22 cellular contexts compared by ENCODE assay signal in the genomic region with DNA sequence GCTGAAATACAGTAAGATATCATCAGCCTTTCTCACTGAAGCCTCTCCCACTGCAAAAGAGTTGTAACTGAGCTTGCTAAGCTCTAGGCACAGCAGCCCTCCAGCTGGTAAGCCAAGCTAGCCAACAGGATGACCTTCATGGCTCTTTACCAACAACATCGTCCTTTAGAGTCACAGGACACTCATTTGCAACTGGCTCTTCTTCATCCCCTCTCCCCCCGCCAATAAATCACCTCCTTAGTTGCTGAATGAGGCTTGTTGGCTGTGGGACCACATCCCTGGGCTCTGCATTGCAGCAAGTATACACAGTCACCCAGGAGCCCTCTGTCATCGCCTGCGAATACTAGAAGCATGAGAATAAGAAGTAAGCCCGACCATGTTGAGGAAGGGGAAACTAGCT.
"Had no signal": no experiment of that assay in that cellular context is flagged by ENCODE, and none has a peak within 500 bp of the region (broad histone marks: within the 10 kb centered on the region; RNA-seq: fewer than 3 reads in every experiment).

No MANE protein-coding gene starts in this region.

- H3K9me3 ChIP-seq: colonic mucosa, esophagus squamous epithelium, gastroesophageal sphincter, heart left ventricle, left lung, lower lobe of right lung had no signal

- DNase-seq: colonic mucosa; cortex of kidney; effector CD8-positive, alpha-beta T cell; effector memory CD8-positive, alpha-beta T cell; endodermal cell; erythroblast; esophagus squamous epithelium; foreskin fibroblast; foreskin melanocyte; heart left ventricle; hypothalamus; left cardiac atrium; left lung; left ventricle myocardium superior; lower lobe of right lung; mesendoderm; midbrain had no signal

- H3K36me3 ChIP-seq: colonic mucosa, esophagus squamous epithelium, gastroesophageal sphincter, heart left ventricle, left lung, lower lobe of right lung had no signal

- H3K27ac ChIP-seq: colonic mucosa, epithelial cell of prostate, esophagus squamous epithelium, gastroesophageal sphincter, heart left ventricle, hepatocyte, left lung, lower lobe of right lung had no signal

- H3K27me3 ChIP-seq: colonic mucosa, esophagus squamous epithelium, gastroesophageal sphincter, heart left ventricle, hepatocyte, left lung had no signal

- H3K9me3 Mint-ChIP-seq: dendritic cell treated with granulocyte-macrophage colony-stimulating factor and Interleukin-4, amounts not matched to agents 40 ng/mL and 50 ng/mL, for 4 days; effector memory CD8-positive, alpha-beta T cell; endodermal cell had no signal

- ATAC-seq: effector memory CD8-positive, alpha-beta T cell; esophagus mucosa; gastroesophageal sphincter; heart left ventricle; left cardiac atrium; left lung; lower lobe of right lung had no signal

- H3K27ac Mint-ChIP-seq: dendritic cell treated with granulocyte-macrophage colony-stimulating factor and Interleukin-4, amounts not matched to agents 40 ng/mL and 50 ng/mL, for 4 days; effector memory CD8-positive, alpha-beta T cell; endodermal cell had no signal

- H3K4me1 ChIP-seq: gastroesophageal sphincter, left lung had no signal

- H3K4me3 Mint-ChIP-seq: dendritic cell treated with granulocyte-macrophage colony-stimulating factor and Interleukin-4, amounts not matched to agents 40 ng/mL and 50 ng/mL, for 4 days; effector memory CD8-positive, alpha-beta T cell; endodermal cell had no signal

- H3K4me3 ChIP-seq: colonic mucosa, esophagus squamous epithelium, gastroesophageal sphincter, heart left ventricle, hepatocyte, left lung, lower lobe of right lung had no signal
